ENCODE assay signal across 19 cellular contexts in genomic region chr5:174307656-174308271, GRCh38.
"Had no signal": no experiment of that assay in that cellular context is flagged by ENCODE, and none has a peak within 500 bp of the region (broad histone marks: within the 10 kb centered on the region; RNA-seq: fewer than 3 reads in every experiment).

No MANE protein-coding gene starts in this region.

- H3K4me1 ChIP-seq: uterus had no signal

- H3K27ac ChIP-seq: heart left ventricle, stomach, thoracic aorta, transverse colon, uterus had no signal

- ATAC-seq: heart left ventricle; left cardiac atrium; left ventricle myocardium superior; naive thymus-derived CD4-positive, alpha-beta T cell; right cardiac atrium had no signal

- H3K36me3 ChIP-seq: heart left ventricle, stomach, thoracic aorta, transverse colon, uterus had no signal

- H3K4me3 ChIP-seq: heart left ventricle, stomach, thoracic aorta, transverse colon, uterus had no signal

- H3K9me3 ChIP-seq: heart left ventricle, stomach, thoracic aorta, transverse colon, uterus had no signal

- H3K27me3 ChIP-seq: uterus had no signal

- H3K4me3 Mint-ChIP-seq: dendritic cell treated with granulocyte-macrophage colony-stimulating factor and Interleukin-4, amounts not matched to agents 40 ng/mL and 50 ng/mL, for 4 days; naive thymus-derived CD4-positive, alpha-beta T cell; nephron progenitor cell had no signal

- H3K27ac Mint-ChIP-seq: dendritic cell treated with granulocyte-macrophage colony-stimulating factor and Interleukin-4, amounts not matched to agents 40 ng/mL and 50 ng/mL, for 4 days; naive thymus-derived CD4-positive, alpha-beta T cell; nephron progenitor cell had no signal

- DNase-seq: central memory CD4-positive, alpha-beta T cell; foreskin melanocyte; heart left ventricle; hypothalamus; kidney; left cardiac atrium; left ventricle myocardium superior; naive thymus-derived CD4-positive, alpha-beta T cell; nephron progenitor cell; right cardiac atrium; small intestine; stimulated activated CD4-positive, alpha-beta T cell treated with anti-CD3 and anti-CD28 coated beads, Interleukin-12 subunit alpha, Interleukin-12 subunit beta, amount 100 ng/mL, for 4 hours; stimulated activated naive CD4-positive, alpha-beta T cell; stomach; substantia nigra; transverse colon; uterus had no signal

- H3K9me3 Mint-ChIP-seq: dendritic cell treated with granulocyte-macrophage colony-stimulating factor and Interleukin-4, amounts not matched to agents 40 ng/mL and 50 ng/mL, for 4 days; nephron progenitor cell had no signal
